In genomic region chr3:115792206-115792955, GRCh38 we compare ENCODE assay signal across 10 cellular contexts.
DNase-seq lines count a peak whose midpoint lies in the region; ATAC-seq and TF ChIP-seq lines count a peak whose summit lies in the region.
"Had no signal": no experiment of that assay in that cellular context is flagged by ENCODE, and none has a peak within 500 bp of the region (broad histone marks: within the 10 kb centered on the region; RNA-seq: fewer than 3 reads in every experiment).

No MANE protein-coding gene starts in this region.

- H3K4me1 ChIP-seq in HCT116 (ENCODE audit: control insufficient read depth in 1 of 2, insufficient read depth in 2 of 2, low read length in 2 of 2), result peaks cover 29 to 58% of the 10 kb centered on the region in 2 experiments
- H3K4me1 ChIP-seq in hepatocyte (ENCODE audit: insufficient read depth), result peaks cover 6% of the 10 kb centered on the region
- peaks cover 7% of the 10 kb centered on the region for H3K4me1 ChIP-seq in body of pancreas
- H3K4me1 ChIP-seq: lower lobe of right lung had no signal

- no TSS peak for BruUV-seq in HCT116 (replicated peaks; lab: Mats Ljungman, UMichigan)

- peak overlapping the region; percentile 32; the same call in 1 of the 2 replicates for H3K9ac ChIP-seq in HCT116 (ENCODE audit: low read length)

- no peaks in the 10 kb centered on the region for H3K9me2 ChIP-seq in HCT116 (ENCODE audit: insufficient read depth)
- no peaks in the 10 kb centered on the region for H3K9me2 ChIP-seq in hepatocyte (replicated peaks; ENCODE audit: insufficient read depth)

- H3K79me2 ChIP-seq in HCT116 (ENCODE audit: insufficient read depth, low read length), result no peaks in the 10 kb centered on the region
- H3K79me2 ChIP-seq in hepatocyte, result no peaks in the 10 kb centered on the region

- no peak for TF ChIP-seq CTCF in HCT116 (IDR thresholded peaks at IDR 0.05 in 2 of 3, conservative IDR thresholded peaks at IDR 0.05 in 1 of 3; ENCODE audit: borderline replicate concordance in 1 of 3, insufficient read depth in 1 of 3, low read depth in 2 of 3, low read length in 2 of 3)
- TF ChIP-seq CTCF in hepatocyte (IDR thresholded peaks at IDR 0.05; ENCODE audit: poor library complexity), result no peak
- no peak for TF ChIP-seq CTCF in body of pancreas (IDR thresholded peaks at IDR 0.05)

- POLR2A ChIA-PET in HCT116 (lab: Charles Lee), result no interaction called here

- no peaks in the 10 kb centered on the region for H3K36me3 Mint-ChIP-seq in T-helper 1 cell treated with Interleukin-12 subunit alpha and Interleukin-12 subunit beta and Interleukin-4 antibody, amounts not matched to agents 30 μg/mL and 1 μg/mL, for 36 hours (ENCODE audit: low read depth)

- peaks cover 3% of the 10 kb centered on the region for H3K27me3 Mint-ChIP-seq in T-helper 1 cell treated with Interleukin-12 subunit alpha and Interleukin-12 subunit beta and Interleukin-4 antibody, amounts not matched to agents 30 μg/mL and 1 μg/mL, for 36 hours (ENCODE audit: low read depth)

- H3K27me3 ChIP-seq in HCT116 (ENCODE audit: insufficient read depth, low read length) (no peaks in the 10 kb centered on the region), hepatocyte (no peaks in the 10 kb centered on the region), body of pancreas (no peaks in the 10 kb centered on the region)

- CTCF ChIA-PET in HCT116 (lab: Charles Lee), result no interaction called here

- WGBS in hepatocyte (ENCODE audit: low lambda C conversion rate, missing lambda C conversion rate), result 36% methylated on average over 6 of the region's 6 CpGs
- 41 to 53% methylated on average over 6 of the region's 6 CpGs for WGBS in body of pancreas, 2 donors

- H3K4me1 Mint-ChIP-seq in T-helper 1 cell treated with Interleukin-12 subunit alpha and Interleukin-12 subunit beta and Interleukin-4 antibody, amounts not matched to agents 30 μg/mL and 1 μg/mL, for 36 hours (ENCODE audit: low read depth), result peaks cover 19% of the 10 kb centered on the region

- no peak for TF ChIP-seq RAD21 in HCT116 (IDR thresholded peaks at IDR 0.05; ENCODE audit: low read depth)

- peak overlapping the region; percentile 33 for H3K4me3 Mint-ChIP-seq in T-helper 1 cell treated with Interleukin-12 subunit alpha and Interleukin-12 subunit beta and Interleukin-4 antibody, amounts not matched to agents 30 μg/mL and 1 μg/mL, for 36 hours

- intact Hi-C loops in HCT116 (cut with micrococcal nuclease) (no loop called here), body of pancreas (cut with DNase I) (no loop called here)

- H3K4me2 ChIP-seq in HCT116 (ENCODE audit: low read length) (peak overlapping the region; percentile 71), hepatocyte (peak overlapping the region; percentile 58)

- H3K9me3 ChIP-seq in HCT116 (ENCODE audit: control insufficient read depth in 1 of 2, insufficient read depth in 1 of 2, low read depth in 1 of 2, low read length in 2 of 2) (no peaks in the 10 kb centered on the region), hepatocyte (ENCODE audit: low read depth) (no peaks in the 10 kb centered on the region), body of pancreas (no peaks in the 10 kb centered on the region)
- H3K9me3 ChIP-seq: lower lobe of right lung had no signal

- H3K27ac ChIP-seq in HCT116 (ENCODE audit: low read depth, low read length), result no peak overlapping the region
- H3K27ac ChIP-seq in hepatocyte, result peak overlapping the region; percentile 78
- H3K27ac ChIP-seq in body of pancreas, result no peak overlapping the region
- H3K27ac ChIP-seq: lower lobe of right lung had no signal

- no peak overlapping the region for H2AFZ ChIP-seq in HCT116 (ENCODE audit: low read depth, low read length, poor library complexity, severe bottlenecking)
- H2AFZ ChIP-seq in hepatocyte, result no peak overlapping the region

- TF ChIP-seq POLR2A in HCT116 (IDR thresholded peaks at IDR 0.05; ENCODE audit: borderline replicate concordance, extremely low read depth, insufficient read depth, insufficient read length), result no peak
- no peak for TF ChIP-seq POLR2A in body of pancreas (IDR thresholded peaks at IDR 0.05)

- H3K9me3 Mint-ChIP-seq in T-helper 1 cell treated with Interleukin-12 subunit alpha and Interleukin-12 subunit beta and Interleukin-4 antibody, amounts not matched to agents 30 μg/mL and 1 μg/mL, for 36 hours, result no peaks in the 10 kb centered on the region

- H3K36me3 ChIP-seq in HCT116 (ENCODE audit: control insufficient read depth in 1 of 2, insufficient read depth in 2 of 2, low read length in 2 of 2) (no peaks in the 10 kb centered on the region), hepatocyte (replicated peaks; ENCODE audit: insufficient read depth, low read depth) (no peaks in the 10 kb centered on the region), body of pancreas (replicated peaks in 1 of 2; ENCODE audit: insufficient read depth in 1 of 2, low read depth in 2 of 2) (no peaks in the 10 kb centered on the region)
- H3K36me3 ChIP-seq: lower lobe of right lung had no signal

- peak overlapping the region; percentile 79 for H3K27ac Mint-ChIP-seq in T-helper 1 cell treated with Interleukin-12 subunit alpha and Interleukin-12 subunit beta and Interleukin-4 antibody, amounts not matched to agents 30 μg/mL and 1 μg/mL, for 36 hours

- DNase-seq in DMS53 (lab: John Stamatoyannopoulos, UW), result peak; percentile 61
- DNase-seq in HCT116 (ENCODE audit: low read depth, low spot score), result no peak
- peak; percentile 56 for DNase-seq in hepatocyte (ENCODE audit: low spot score)
- DNase-seq in amygdala (lab: John Stamatoyannopoulos, UW), result no peak
- DNase-seq in NCI-H510A treated with DMSO at 0.1 percent for 48 hours (lab: John Stamatoyannopoulos, UW), result no peak
- no peak for DNase-seq in NCI-H446 (lab: John Stamatoyannopoulos, UW)
- no peak for DNase-seq in body of pancreas
- DNase-seq: aorta, lower lobe of right lung had no signal

- H3K4me3 ChIP-seq in HCT116 (replicated peaks in 1 of 2; ENCODE audit: low read depth in 1 of 2, low read length in 2 of 2) (peak overlapping the region in 1 of 2 experiments; percentile 16; a peak in 1 of 4 replicates), hepatocyte (no peak overlapping the region), body of pancreas (no peak overlapping the region)
- H3K4me3 ChIP-seq: lower lobe of right lung had no signal

- ATAC-seq in HCT116 (peak; percentile 22; the same call in 1 of the 2 replicates), body of pancreas (no peak)
- ATAC-seq: lower lobe of right lung had no signal

- H4K20me1 ChIP-seq in HCT116 (ENCODE audit: insufficient read depth) (no peaks in the 10 kb centered on the region), hepatocyte (ENCODE audit: insufficient read depth, poor library complexity, severe bottlenecking) (no peaks in the 10 kb centered on the region)

- RAD21 ChIA-PET in HCT116 (lab: Charles Lee; ENCODE audit: low non-redundant PET in 1 of 2, low total read pairs in 2 of 2, uncharacterized antibody in 2 of 2, unreplicated experiment in 2 of 2), result no interaction called here

TF ChIP-seq in HCT116, 20 proteins besides CTCF, POLR2A, EP300 and RAD21:
- TF ChIP-seq YY1 (IDR thresholded peaks at IDR 0.05; ENCODE audit: extremely low read depth, insufficient replicate concordance, low read depth, low read length) (no peak), SP1 (IDR thresholded peaks at IDR 0.05; ENCODE audit: low read depth) (peak; percentile 11; the same call in 1 of the 2 replicates), MAX (IDR thresholded peaks at IDR 0.05) (no peak), ZFX (IDR thresholded peaks at IDR 0.05) (no peak)

Comparison
In these comparisons a context has a peak if more than half of its experiments do, and no peak if none do; other contexts are left out.
1. DNase-seq: peak in DMS53 (single experiment) and hepatocyte (single experiment); none in HCT116 (single experiment), amygdala (0 of 56), NCI-H510A treated with DMSO at 0.1 percent for 48 hours (single experiment), NCI-H446 (0 of 2) and body of pancreas (0 of 4).